Comparison of ENCODE assay signal across 7 cellular contexts in genomic region chr7:98250789-98251188, GRCh38. TPM values are rescaled to one million over a fixed set of nuclear protein-coding genes. Genes with fewer than 3 reads are reported as not detected.
A peak's percentile ranks its signal among the peaks of the same experiment; 100 is the strongest.
DNase-seq lines count a peak whose midpoint lies in the region; ATAC-seq lines count a peak whose summit lies in the region.

No MANE protein-coding gene starts in this region.

- no peaks in the 10 kb centered on the region for H4K20me1 ChIP-seq in GM23248 (ENCODE audit: insufficient read depth)

- H3K27ac ChIP-seq in GM23248 (no peak overlapping the region), trophoblast cell (ENCODE audit: low read depth, low read length) (no peak overlapping the region)

- H3K79me2 ChIP-seq in GM23248 (ENCODE audit: insufficient read depth) (peaks cover 47% of the 10 kb centered on the region), trophoblast cell (ENCODE audit: control insufficient read depth, insufficient read depth, low read length, poor library complexity) (peaks cover 6% of the 10 kb centered on the region)

- H3K9me2 ChIP-seq in GM23248 (ENCODE audit: insufficient read depth): no peaks in the 10 kb centered on the region

- H2AK5ac ChIP-seq in trophoblast cell (ENCODE audit: low read length): no peak overlapping the region

- H3K4me3 ChIP-seq in GM23248 (no peak overlapping the region), trophoblast cell (ENCODE audit: low read depth, low read length) (no peak overlapping the region)

- H2BK120ac ChIP-seq in trophoblast cell (ENCODE audit: insufficient read depth, low read length, poor library complexity): no peak overlapping the region

- no peaks in the 10 kb centered on the region for H3K27me3 Mint-ChIP-seq in T-helper 17 cell
- no peaks in the 10 kb centered on the region for H3K27me3 Mint-ChIP-seq in dendritic cell treated with granulocyte-macrophage colony-stimulating factor and Interleukin-4, amounts not matched to agents 40 ng/mL and 50 ng/mL, for 4 days

- in situ Hi-C loops in GM23248 (cut with MboI): no loop called here

- H3K27me3 ChIP-seq in GM23248 (replicated peaks; ENCODE audit: insufficient read depth) (no peaks in the 10 kb centered on the region), trophoblast cell (ENCODE audit: insufficient read depth, low read length) (no peaks in the 10 kb centered on the region)

- no peaks in the 10 kb centered on the region for H3K36me3 Mint-ChIP-seq in T-helper 17 cell (ENCODE audit: low read depth)
- H3K36me3 Mint-ChIP-seq in dendritic cell treated with granulocyte-macrophage colony-stimulating factor and Interleukin-4, amounts not matched to agents 40 ng/mL and 50 ng/mL, for 4 days (ENCODE audit: low read depth): peaks cover 26% of the 10 kb centered on the region

- H3K9me3 ChIP-seq in GM23248 (ENCODE audit: low read depth): no peaks in the 10 kb centered on the region
- H3K9me3 ChIP-seq in T-helper 17 cell (ENCODE audit: control insufficient read depth, low read length, poor library complexity, severe bottlenecking): no peaks in the 10 kb centered on the region
- H3K9me3 ChIP-seq in trophoblast cell (ENCODE audit: insufficient read depth, low read depth, low read length): no peaks in the 10 kb centered on the region

- no peak overlapping the region for H3K23ac ChIP-seq in trophoblast cell (ENCODE audit: low read length)

- peak overlapping the region; percentile 94 for H3K27ac Mint-ChIP-seq in T-helper 17 cell
- H3K27ac Mint-ChIP-seq in dendritic cell treated with granulocyte-macrophage colony-stimulating factor and Interleukin-4, amounts not matched to agents 40 ng/mL and 50 ng/mL, for 4 days: peak overlapping the region; percentile 91

- H3K18ac ChIP-seq in trophoblast cell (ENCODE audit: low read length): no peak overlapping the region

- H3K4ac ChIP-seq in trophoblast cell (ENCODE audit: low read depth, low read length): no peak overlapping the region

- H3K4me1 ChIP-seq in GM23248 (ENCODE audit: insufficient read depth): peaks cover 4% of the 10 kb centered on the region; the same call in 1 of the 2 replicates
- peaks cover 3 to 9% of the 10 kb centered on the region in 2 experiments for H3K4me1 ChIP-seq in trophoblast cell (ENCODE audit: control insufficient read depth in 1 of 2, insufficient read depth in 2 of 2, low read length in 2 of 2)

- no peak overlapping the region for H4K8ac ChIP-seq in trophoblast cell (ENCODE audit: low read depth, low read length)

- peak; percentile 31 for ATAC-seq in T-helper 17 cell
- ATAC-seq in left lobe of liver: no peak

- DNase-seq in GM23248 (no peak), T-helper 17 cell (peak in 1 of 3 donors; percentile 22), trophoblast cell (peak in 1 of 2 donors; percentile 10), SW 1271 (lab: John Stamatoyannopoulos, UW) (no peak), T1000 (lab: John Stamatoyannopoulos, UW) (no peak), left lobe of liver (ENCODE audit: low spot score) (no peak)

- no peak overlapping the region for H4K91ac ChIP-seq in trophoblast cell (ENCODE audit: low read depth, low read length)

- H3K79me1 ChIP-seq in trophoblast cell (ENCODE audit: low read length): peaks cover 6% of the 10 kb centered on the region

- no peak overlapping the region for H3K14ac ChIP-seq in trophoblast cell (ENCODE audit: low read length)

- H2BK12ac ChIP-seq in trophoblast cell (ENCODE audit: low read length): no peak overlapping the region

- H3K36me3 ChIP-seq in GM23248 (ENCODE audit: low read depth): no peaks in the 10 kb centered on the region
- no peaks in the 10 kb centered on the region for H3K36me3 ChIP-seq in trophoblast cell (ENCODE audit: control insufficient read depth in 1 of 2, insufficient read depth in 2 of 2, low read length in 2 of 2)

- 83 to 93% methylated on average over 3 of the region's 3 CpGs for WGBS in GM23248 (ENCODE audit: low coverage in 1 of 2, low lambda C conversion rate in 2 of 2, missing lambda C conversion rate in 2 of 2), 2 experiments
- no CpG with 5 or more reads among the region's 3 CpGs for WGBS in trophoblast cell (ENCODE audit: extremely low coverage, insufficient coverage, insufficient read length)

- no peak overlapping the region for H4K12ac ChIP-seq in trophoblast cell (ENCODE audit: low read depth, low read length)

- peaks cover 48% of the 10 kb centered on the region for H3K4me1 Mint-ChIP-seq in T-helper 17 cell
- peaks cover 63% of the 10 kb centered on the region for H3K4me1 Mint-ChIP-seq in dendritic cell treated with granulocyte-macrophage colony-stimulating factor and Interleukin-4, amounts not matched to agents 40 ng/mL and 50 ng/mL, for 4 days (ENCODE audit: low read depth)

- intact Hi-C loops in dendritic cell treated with granulocyte-macrophage colony-stimulating factor and Interleukin-4, amounts not matched to agents 40 ng/mL and 50 ng/mL, for 4 days (cut with micrococcal nuclease): no loop called here

- H3K9me3 Mint-ChIP-seq in dendritic cell treated with granulocyte-macrophage colony-stimulating factor and Interleukin-4, amounts not matched to agents 40 ng/mL and 50 ng/mL, for 4 days: no peaks in the 10 kb centered on the region

- H2BK5ac ChIP-seq in trophoblast cell (ENCODE audit: low read depth, low read length, poor library complexity): no peak overlapping the region

- no peaks in the 10 kb centered on the region for H3F3A ChIP-seq in GM23248 (ENCODE audit: insufficient read depth)

- H2AFZ ChIP-seq in GM23248: no peak overlapping the region
- no peak overlapping the region for H2AFZ ChIP-seq in trophoblast cell (ENCODE audit: insufficient read depth, low read length, poor library complexity)

- 0 out of 2 replicates have a peak overlapping the region, but pooled peaks have one; percentile 84 for H3K9ac ChIP-seq in GM23248
- H3K9ac ChIP-seq in trophoblast cell (ENCODE audit: low read length): no peak overlapping the region

- no peak overlapping the region for H3K4me2 ChIP-seq in GM23248 (ENCODE audit: unreplicated experiment)
- peak overlapping the region; percentile 87 for H3K4me2 ChIP-seq in trophoblast cell (ENCODE audit: low read length)

- peak overlapping the region; percentile 93 for H3K4me3 Mint-ChIP-seq in T-helper 17 cell
- peak overlapping the region; percentile 98 for H3K4me3 Mint-ChIP-seq in dendritic cell treated with granulocyte-macrophage colony-stimulating factor and Interleukin-4, amounts not matched to agents 40 ng/mL and 50 ng/mL, for 4 days

RNA-seq across cellular contexts. Expression of gene TECPR1, which starts 1.2 kb away (rescaled TPM):
- total RNA-seq in GM23248 (2014; rRNA removed; shearing (Covaris generic)): 24.5 and 27.8 TPM in 2 replicates
- 8.1 and 8.2 TPM in 2 replicates for polyA plus RNA-seq in GM23248 (2016; fragmentation: Nextera tagmentation; extraction: Ambion mirVana)
- 100 to 1,000 TPM in 1 of 2 donors, 10 to 100 TPM in 1; 76.5 to 100 TPM for total RNA-seq in T-helper 17 cell
- polyA plus RNA-seq in trophoblast cell (2013): 4.5 and 4.7 TPM in 2 replicates
- 17.3 TPM for total RNA-seq in left lobe of liver

RNA-seq across cellular contexts. Expression of gene BRI3, which starts 30.7 kb away (rescaled TPM):
- 56.5 and 73.3 TPM in 2 replicates for total RNA-seq in GM23248 (2014; rRNA removed; shearing (Covaris generic))
- 195 and 315 TPM in 2 replicates for polyA plus RNA-seq in GM23248 (2016; fragmentation: Nextera tagmentation; extraction: Ambion mirVana)
- total RNA-seq in T-helper 17 cell: 10 to 100 TPM; 67.1 to 77.1 TPM
- 402 and 424 TPM in 2 replicates for polyA plus RNA-seq in trophoblast cell (2013)
- 137 TPM for total RNA-seq in left lobe of liver

RNA-seq across cellular contexts. Expression of gene BHLHA15, which starts 39.5 kb away (rescaled TPM):
- not detected in 2 replicates for total RNA-seq in GM23248 (2014; rRNA removed; shearing (Covaris generic))
- not detected in 2 replicates for polyA plus RNA-seq in GM23248 (2016; fragmentation: Nextera tagmentation; extraction: Ambion mirVana)
- not detected for total RNA-seq in T-helper 17 cell
- 20.7 and 22.5 TPM in 2 replicates for polyA plus RNA-seq in trophoblast cell (2013)
- total RNA-seq in left lobe of liver: 2.6 TPM
